In genomic region chr17:67601897-67602296, GRCh38 we compare ENCODE assay signal across 21 cellular contexts.
DNase-seq lines count a peak whose midpoint lies in the region; ATAC-seq and TF ChIP-seq lines count a peak whose summit lies in the region.
"Had no signal": no experiment of that assay in that cellular context is flagged by ENCODE, and none has a peak within 500 bp of the region (broad histone marks: within the 10 kb centered on the region; RNA-seq: fewer than 3 reads in every experiment).

No MANE protein-coding gene starts in this region.

- DNase-seq in activated CD8-positive, alpha-beta T cell treated with anti-CD3 and anti-CD28 coated beads for 36 hours, result no peak
- no peak for DNase-seq in activated CD8-positive, alpha-beta T cell treated with anti-CD3 and anti-CD28 coated beads, Interleukin-2, amount 10 ng/mL, durations not matched to agents 7 days and 5 days
- DNase-seq in activated naive CD8-positive, alpha-beta T cell treated with anti-CD3 and anti-CD28 coated beads for 36 hours, result no peak
- DNase-seq in islet precursor cell, result peak; percentile 43
- no peak for DNase-seq in glomerular visceral epithelial cell (ENCODE audit: extremely low spot score)
- DNase-seq in HEK293T (ENCODE audit: extremely low spot score), result no peak
- DNase-seq: Calu3; cerebellar nuclear complex; heart left ventricle; left ventricle myocardium inferior; mucosa of descending colon; NCI-H1105 treated with DMSO at 0.1 percent for 48 hours; NCI-H524 treated with DMSO at 0.1 percent for 48 hours; nucleus accumbens; small intestine; stimulated activated CD4-positive, alpha-beta T cell treated with anti-CD3 and anti-CD28 coated beads, Interleukin-2, amount 100 ng/mL, for 48 hours; SW 1271; upper lobe of right lung had no signal

- intact Hi-C loops in activated CD8-positive, alpha-beta T cell treated with anti-CD3 and anti-CD28 coated beads for 36 hours (cut with micrococcal nuclease), result loop anchor here (5.0 kb wide), 1 partner anchor 225 kb away; the partner anchor contains the start of gene PITPNC1

- peak overlapping the region; percentile 20 for H3K27ac Mint-ChIP-seq in activated CD8-positive, alpha-beta T cell treated with anti-CD3 and anti-CD28 coated beads for 36 hours
- H3K27ac Mint-ChIP-seq in activated CD8-positive, alpha-beta T cell treated with anti-CD3 and anti-CD28 coated beads, Interleukin-2, amount 10 ng/mL, durations not matched to agents 7 days and 5 days, result no peak overlapping the region
- peak overlapping the region; percentile 4 for H3K27ac Mint-ChIP-seq in activated naive CD8-positive, alpha-beta T cell treated with anti-CD3 and anti-CD28 coated beads for 36 hours
- H3K27ac Mint-ChIP-seq in stimulated activated memory B cell treated with anti-CD40 and anti-IgM and Interleukin-4, amounts not matched to agents 10 μg/mL and 1 μg/mL and 100 μg/mL, for 72 hours, result peak overlapping the region; percentile 11
- H3K27ac Mint-ChIP-seq: B cell had no signal

- TF ChIP-seq CTCF in activated CD8-positive, alpha-beta T cell treated with anti-CD3 and anti-CD28 coated beads for 36 hours (IDR thresholded peaks at IDR 0.05), result no peak

- peaks cover 23% of the 10 kb centered on the region for H3K4me1 Mint-ChIP-seq in activated CD8-positive, alpha-beta T cell treated with anti-CD3 and anti-CD28 coated beads for 36 hours (ENCODE audit: low read depth)
- peaks cover 6% of the 10 kb centered on the region for H3K4me1 Mint-ChIP-seq in activated CD8-positive, alpha-beta T cell treated with anti-CD3 and anti-CD28 coated beads, Interleukin-2, amount 10 ng/mL, durations not matched to agents 7 days and 5 days (ENCODE audit: low read depth)
- peaks cover 18% of the 10 kb centered on the region for H3K4me1 Mint-ChIP-seq in activated naive CD8-positive, alpha-beta T cell treated with anti-CD3 and anti-CD28 coated beads for 36 hours
- no peaks in the 10 kb centered on the region for H3K4me1 Mint-ChIP-seq in stimulated activated memory B cell treated with anti-CD40 and anti-IgM and Interleukin-4, amounts not matched to agents 10 μg/mL and 1 μg/mL and 100 μg/mL, for 72 hours

- no peak for ATAC-seq in activated CD8-positive, alpha-beta T cell treated with anti-CD3 and anti-CD28 coated beads for 36 hours
- no peak for ATAC-seq in activated CD8-positive, alpha-beta T cell treated with anti-CD3 and anti-CD28 coated beads, Interleukin-2, amount 10 ng/mL, durations not matched to agents 7 days and 5 days
- no peak for ATAC-seq in stimulated activated memory B cell treated with anti-CD40 and anti-IgM and Interleukin-4, amounts not matched to agents 10 μg/mL and 1 μg/mL and 100 μg/mL, for 72 hours
- ATAC-seq in GM18907 (IDR thresholded peaks at IDR 0.05; ENCODE audit: unreplicated experiment), result no peak
- ATAC-seq: mucosa of descending colon, upper lobe of right lung had no signal

- POLR2A ChIA-PET in activated CD8-positive, alpha-beta T cell treated with anti-CD3 and anti-CD28 coated beads for 36 hours (lab: Charles Lee), result interaction anchor here (1.1 kb wide), 1 partner anchor 259 kb away, joined by 3 read pairs; no protein-coding TSS in a partner anchor
- POLR2A ChIA-PET in activated CD8-positive, alpha-beta T cell treated with anti-CD3 and anti-CD28 coated beads, Interleukin-2, amount 10 ng/mL, durations not matched to agents 7 days and 5 days (lab: Charles Lee), result interaction anchor here (1.6 to 2.0 kb wide), 2 partner anchors 126 to 223 kb away, joined by 5 to 6 read pairs; no protein-coding TSS in a partner anchor
- POLR2A ChIA-PET in HEK293T (lab: Yijun Ruan, JAX), result interaction anchor here (0.8 kb wide), 1 partner anchor 217 kb away, joined by 3 read pairs; no protein-coding TSS in a partner anchor

- H3K36me3 Mint-ChIP-seq in activated CD8-positive, alpha-beta T cell treated with anti-CD3 and anti-CD28 coated beads for 36 hours (ENCODE audit: low read depth), result no peaks in the 10 kb centered on the region
- peaks cover 3% of the 10 kb centered on the region for H3K36me3 Mint-ChIP-seq in activated CD8-positive, alpha-beta T cell treated with anti-CD3 and anti-CD28 coated beads, Interleukin-2, amount 10 ng/mL, durations not matched to agents 7 days and 5 days (ENCODE audit: low read depth)
- peaks cover 7% of the 10 kb centered on the region for H3K36me3 Mint-ChIP-seq in activated naive CD8-positive, alpha-beta T cell treated with anti-CD3 and anti-CD28 coated beads for 36 hours
- H3K36me3 Mint-ChIP-seq in stimulated activated memory B cell treated with anti-CD40 and anti-IgM and Interleukin-4, amounts not matched to agents 10 μg/mL and 1 μg/mL and 100 μg/mL, for 72 hours, result peaks cover 22% of the 10 kb centered on the region

- no peak overlapping the region for H3K4me3 Mint-ChIP-seq in activated CD8-positive, alpha-beta T cell treated with anti-CD3 and anti-CD28 coated beads for 36 hours
- H3K4me3 Mint-ChIP-seq in activated CD8-positive, alpha-beta T cell treated with anti-CD3 and anti-CD28 coated beads, Interleukin-2, amount 10 ng/mL, durations not matched to agents 7 days and 5 days, result no peak overlapping the region
- no peak overlapping the region for H3K4me3 Mint-ChIP-seq in activated naive CD8-positive, alpha-beta T cell treated with anti-CD3 and anti-CD28 coated beads for 36 hours
- no peak overlapping the region for H3K4me3 Mint-ChIP-seq in stimulated activated memory B cell treated with anti-CD40 and anti-IgM and Interleukin-4, amounts not matched to agents 10 μg/mL and 1 μg/mL and 100 μg/mL, for 72 hours
- H3K4me3 Mint-ChIP-seq: B cell had no signal

- H3K9me3 Mint-ChIP-seq in activated CD8-positive, alpha-beta T cell treated with anti-CD3 and anti-CD28 coated beads for 36 hours, result no peaks in the 10 kb centered on the region
- no peaks in the 10 kb centered on the region for H3K9me3 Mint-ChIP-seq in activated CD8-positive, alpha-beta T cell treated with anti-CD3 and anti-CD28 coated beads, Interleukin-2, amount 10 ng/mL, durations not matched to agents 7 days and 5 days (ENCODE audit: insufficient read depth)
- no peaks in the 10 kb centered on the region for H3K9me3 Mint-ChIP-seq in activated naive CD8-positive, alpha-beta T cell treated with anti-CD3 and anti-CD28 coated beads for 36 hours
- peaks cover 7% of the 10 kb centered on the region for H3K9me3 Mint-ChIP-seq in stimulated activated memory B cell treated with anti-CD40 and anti-IgM and Interleukin-4, amounts not matched to agents 10 μg/mL and 1 μg/mL and 100 μg/mL, for 72 hours

- H3K27me3 Mint-ChIP-seq in activated CD8-positive, alpha-beta T cell treated with anti-CD3 and anti-CD28 coated beads for 36 hours, result no peaks in the 10 kb centered on the region
- H3K27me3 Mint-ChIP-seq in activated CD8-positive, alpha-beta T cell treated with anti-CD3 and anti-CD28 coated beads, Interleukin-2, amount 10 ng/mL, durations not matched to agents 7 days and 5 days (ENCODE audit: low read depth), result no peaks in the 10 kb centered on the region
- no peaks in the 10 kb centered on the region for H3K27me3 Mint-ChIP-seq in activated naive CD8-positive, alpha-beta T cell treated with anti-CD3 and anti-CD28 coated beads for 36 hours
- no peaks in the 10 kb centered on the region for H3K27me3 Mint-ChIP-seq in stimulated activated memory B cell treated with anti-CD40 and anti-IgM and Interleukin-4, amounts not matched to agents 10 μg/mL and 1 μg/mL and 100 μg/mL, for 72 hours
- H3K27me3 Mint-ChIP-seq: B cell had no signal

- CTCF ChIA-PET in activated CD8-positive, alpha-beta T cell treated with anti-CD3 and anti-CD28 coated beads for 36 hours (lab: Charles Lee), result interaction anchor here (1.2 to 6.9 kb wide), 9 partner anchors 9 to 235 kb away, joined by 3 to 55 read pairs (median 3); partner anchors contain the start of gene PITPNC1
- CTCF ChIA-PET in activated CD8-positive, alpha-beta T cell treated with anti-CD3 and anti-CD28 coated beads, Interleukin-2, amount 10 ng/mL, durations not matched to agents 7 days and 5 days (lab: Charles Lee), result interaction anchor here (0.8 to 4.5 kb wide), 6 partner anchors 28 to 227 kb away, joined by 3 to 59 read pairs (median 7); partner anchors contain the start of gene PITPNC1
- CTCF ChIA-PET in HEK293T (lab: Yijun Ruan, JAX), result interaction anchor here (0.6 to 1.1 kb wide), 2 partner anchors 71 to 226 kb away, joined by 3 to 12 read pairs; no protein-coding TSS in a partner anchor

TF ChIP-seq in HEK293T, 16 proteins besides CTCF, POLR2A, EP300 and RAD21:
- TF ChIP-seq FOXK2 (IDR thresholded peaks at IDR 0.05) (no peak), TARDBP (IDR thresholded peaks at IDR 0.05) (no peak), CTBP1 (IDR thresholded peaks at IDR 0.05; ENCODE audit: borderline replicate concordance) (no peak)
